In genomic region chr15:42490246-42490742, GRCh38 we compare ENCODE assay signal across 8 cellular contexts. TPM values are rescaled to one million over a fixed set of nuclear protein-coding genes. Genes with fewer than 3 reads are reported as not detected.
DNase-seq lines count a peak whose midpoint lies in the region; ATAC-seq, FAIRE-seq and TF ChIP-seq lines count a peak whose summit lies in the region.

No MANE protein-coding gene starts in this region.

- H3K36me3 ChIP-seq in CD4-positive, CD25-positive, alpha-beta regulatory T cell (ENCODE audit: control insufficient read depth, insufficient read depth, low read length): no peaks in the 10 kb centered on the region
- H3K36me3 ChIP-seq in pancreas: no peaks in the 10 kb centered on the region

- peak in 2 of 3 donors; percentile 29 to 39 for DNase-seq in CD4-positive, CD25-positive, alpha-beta regulatory T cell
- DNase-seq in fibroblast of pulmonary artery (ENCODE audit: low read depth) (peak; percentile 23), pancreas (no peak), RCC 7860 (ENCODE audit: low spot score) (no peak), NCI-H1105 (lab: John Stamatoyannopoulos, UW) (no peak), GF-D8 (lab: John Stamatoyannopoulos, UW) (no peak)

- H3K27me3 Mint-ChIP-seq in CD4-positive, CD25-positive, alpha-beta regulatory T cell: no peaks in the 10 kb centered on the region
- H3K27me3 Mint-ChIP-seq in T-helper 1 cell treated with Interleukin-12 subunit alpha and Interleukin-12 subunit beta and Interleukin-4 antibody, amounts not matched to agents 30 μg/mL and 1 μg/mL, for 36 hours (ENCODE audit: low read depth): no peaks in the 10 kb centered on the region

- intact Hi-C loops in pancreas (cut with DNase I): no loop called here

- peak overlapping the region; percentile 90 for H3K27ac ChIP-seq in CD4-positive, CD25-positive, alpha-beta regulatory T cell (ENCODE audit: insufficient read depth, low read length, poor library complexity, severe bottlenecking)
- peak overlapping the region; percentile 81 to 92 (median 84) for H3K27ac ChIP-seq in pancreas

- H3K4me1 Mint-ChIP-seq in CD4-positive, CD25-positive, alpha-beta regulatory T cell: peaks cover 23 to 59% (median 42%) of the 10 kb centered on the region in 4 donors
- peaks cover 32% of the 10 kb centered on the region for H3K4me1 Mint-ChIP-seq in T-helper 1 cell treated with Interleukin-12 subunit alpha and Interleukin-12 subunit beta and Interleukin-4 antibody, amounts not matched to agents 30 μg/mL and 1 μg/mL, for 36 hours (ENCODE audit: low read depth)

- H3K27me3 ChIP-seq in CD4-positive, CD25-positive, alpha-beta regulatory T cell (ENCODE audit: control insufficient read depth, insufficient read depth, low read length): no peaks in the 10 kb centered on the region
- H3K27me3 ChIP-seq in pancreas: no peaks in the 10 kb centered on the region

- H3K9me3 Mint-ChIP-seq in CD4-positive, CD25-positive, alpha-beta regulatory T cell: peaks cover 0 to 1% (median 0%) of the 10 kb centered on the region in 7 donors
- H3K9me3 Mint-ChIP-seq in T-helper 1 cell treated with Interleukin-12 subunit alpha and Interleukin-12 subunit beta and Interleukin-4 antibody, amounts not matched to agents 30 μg/mL and 1 μg/mL, for 36 hours: no peaks in the 10 kb centered on the region

- no peak for FAIRE-seq in pancreas (lab: Jason Lieb, UNC)
- FAIRE-seq in RCC 7860 (lab: Jason Lieb, UNC): no peak

- 1 to 2% methylated on average over 13 of the region's 13 CpGs for WGBS in pancreas, 2 donors

- peak overlapping the region; percentile 98 to 100 (median 99) for H3K27ac Mint-ChIP-seq in CD4-positive, CD25-positive, alpha-beta regulatory T cell
- peak overlapping the region; percentile 89 for H3K27ac Mint-ChIP-seq in T-helper 1 cell treated with Interleukin-12 subunit alpha and Interleukin-12 subunit beta and Interleukin-4 antibody, amounts not matched to agents 30 μg/mL and 1 μg/mL, for 36 hours

- H3K36me3 Mint-ChIP-seq in CD4-positive, CD25-positive, alpha-beta regulatory T cell: peaks cover 9% of the 10 kb centered on the region
- peaks cover 10% of the 10 kb centered on the region for H3K36me3 Mint-ChIP-seq in T-helper 1 cell treated with Interleukin-12 subunit alpha and Interleukin-12 subunit beta and Interleukin-4 antibody, amounts not matched to agents 30 μg/mL and 1 μg/mL, for 36 hours (ENCODE audit: low read depth)

- peaks cover 41% of the 10 kb centered on the region for H3K4me1 ChIP-seq in CD4-positive, CD25-positive, alpha-beta regulatory T cell (ENCODE audit: control insufficient read depth, insufficient read depth, low read length, poor library complexity, severe bottlenecking)
- H3K4me1 ChIP-seq in pancreas: peaks cover 0 to 22% (median 7%) of the 10 kb centered on the region in 3 donors

- no peaks in the 10 kb centered on the region for H3K9me3 ChIP-seq in CD4-positive, CD25-positive, alpha-beta regulatory T cell (ENCODE audit: control insufficient read depth in 2 of 2, low read length in 2 of 2)
- no peaks in the 10 kb centered on the region for H3K9me3 ChIP-seq in pancreas

- no peak for ATAC-seq in CD4-positive, CD25-positive, alpha-beta regulatory T cell (ENCODE audit: low read depth in 2 of 2)
- ATAC-seq in HG02763 (IDR thresholded peaks at IDR 0.05; ENCODE audit: unreplicated experiment) (peak; percentile 6), pancreas (peak in 2 of 4 donors; percentile 1 to 2)

- H3K4me3 Mint-ChIP-seq in CD4-positive, CD25-positive, alpha-beta regulatory T cell: peak overlapping the region; percentile 97 to 99 (median 98)
- peak overlapping the region; percentile 100 for H3K4me3 Mint-ChIP-seq in T-helper 1 cell treated with Interleukin-12 subunit alpha and Interleukin-12 subunit beta and Interleukin-4 antibody, amounts not matched to agents 30 μg/mL and 1 μg/mL, for 36 hours

- TF ChIP-seq CTCF in fibroblast of pulmonary artery (IDR thresholded peaks at IDR 0.05; ENCODE audit: low read length, missing control alignments): no peak
- TF ChIP-seq CTCF in pancreas (IDR thresholded peaks at IDR 0.05): no peak

- H3K4me3 ChIP-seq in CD4-positive, CD25-positive, alpha-beta regulatory T cell (ENCODE audit: low read depth, low read length): peak overlapping the region; percentile 99
- H3K4me3 ChIP-seq in fibroblast of pulmonary artery (replicated peaks; ENCODE audit: low read depth, low read length): peak overlapping the region; percentile 97
- peak overlapping the region; percentile 70 to 95 (median 79) for H3K4me3 ChIP-seq in pancreas

RNA-seq across cellular contexts. Expression of gene ZNF106, which starts 0.6 kb away (rescaled TPM):
- 47.5 TPM for total RNA-seq in CD4-positive, CD25-positive, alpha-beta regulatory T cell
- 10 to 100 TPM; 31.0 to 36.5 (median 34.6) TPM for polyA plus RNA-seq in CD4-positive, CD25-positive, alpha-beta regulatory T cell
- 10 to 100 TPM; 13.3 to 38.4 (median 20.4) TPM for total RNA-seq in pancreas
- polyA plus RNA-seq in pancreas: 1 to 10 TPM; 4.3 to 5.1 TPM

RNA-seq across cellular contexts. Expression of gene SNAP23, which starts 5.1 kb away (rescaled TPM):
- total RNA-seq in CD4-positive, CD25-positive, alpha-beta regulatory T cell: 54.0 TPM
- 10 to 100 TPM; 67.2 to 86.5 (median 75.8) TPM for polyA plus RNA-seq in CD4-positive, CD25-positive, alpha-beta regulatory T cell
- 10 to 100 TPM; 14.2 to 39.4 (median 19.6) TPM for total RNA-seq in pancreas
- 10 to 100 TPM; 20.5 to 22.0 TPM for polyA plus RNA-seq in pancreas

RNA-seq across cellular contexts. Expression of gene LRRC57, which starts 58.3 kb away (rescaled TPM):
- 36.0 TPM for total RNA-seq in CD4-positive, CD25-positive, alpha-beta regulatory T cell
- 10 to 100 TPM in 1 of 4 donors, 1 to 10 TPM in 3; 5.8 to 11.6 (median 7.3) TPM for polyA plus RNA-seq in CD4-positive, CD25-positive, alpha-beta regulatory T cell
- 10 to 100 TPM in 1 of 6 donors, 1 to 10 TPM in 5; 5.6 to 14.8 (median 8.6) TPM for total RNA-seq in pancreas
- 1 to 10 TPM; 3.8 to 4.9 TPM for polyA plus RNA-seq in pancreas

RNA-seq across cellular contexts. Expression of gene HAUS2, which starts 58.3 kb away (rescaled TPM):
- 24.4 TPM for total RNA-seq in CD4-positive, CD25-positive, alpha-beta regulatory T cell
- 10 to 100 TPM; 21.0 to 33.1 (median 25.1) TPM for polyA plus RNA-seq in CD4-positive, CD25-positive, alpha-beta regulatory T cell
- 1 to 10 TPM; 6.2 to 9.0 (median 8.3) TPM for total RNA-seq in pancreas
- 1 to 10 TPM; 5.4 to 6.1 TPM for polyA plus RNA-seq in pancreas

Comparison
In these comparisons a context has a peak if more than half of its experiments do, and no peak if none do; other contexts are left out.
1. DNase-seq: peak in CD4-positive, CD25-positive, alpha-beta regulatory T cell (2 of 3) and fibroblast of pulmonary artery (single experiment); none in pancreas (0 of 6), RCC 7860 (single experiment), NCI-H1105 (single experiment) and GF-D8 (single experiment).
2. Peak in every context shown above with its lines, with median percentiles within 50 percentile points of each other: H3K4me3 ChIP-seq.